ENCODE assay signal across 13 cellular contexts in genomic region chr11:3939651-3940190, GRCh38.
A peak's percentile ranks its signal among the peaks of the same experiment; 100 is the strongest.
DNase-seq lines count a peak whose midpoint lies in the region; ATAC-seq, FAIRE-seq and TF ChIP-seq lines count a peak whose summit lies in the region.
"Had no signal": no experiment of that assay in that cellular context is flagged by ENCODE, and none has a peak within 500 bp of the region (broad histone marks: within the 10 kb centered on the region; RNA-seq: fewer than 3 reads in every experiment).

No MANE protein-coding gene starts in this region.

- CTCF ChIA-PET in naive thymus-derived CD4-positive, alpha-beta T cell (lab: Charles Lee): interaction anchor here (0.9 to 1.4 kb wide), 3 partner anchors 8 to 133 kb away, joined by 3 to 6 read pairs (median 4); no protein-coding TSS in a partner anchor

- no peak for TF ChIP-seq POLR2A in H54 (IDR thresholded peaks at IDR 0.05; ENCODE audit: low read depth, low read length)

- H3K4me3 Mint-ChIP-seq in naive thymus-derived CD4-positive, alpha-beta T cell: peak overlapping the region in 2 of 10 donors; percentile 14 to 42
- no peak overlapping the region for H3K4me3 Mint-ChIP-seq in progenitor cell of endocrine pancreas (ENCODE audit: low read depth)
- H3K4me3 Mint-ChIP-seq: activated T-cell treated with anti-CD3 and anti-CD28 coated beads, Interleukin-2, amount 50 U/mL, for 4 hours; naive B cell had no signal

- H3K4me1 ChIP-seq in ACC112 (ENCODE audit: control insufficient read depth, insufficient read depth, low read length, unreplicated experiment): peaks cover 37% of the 10 kb centered on the region
- peaks cover 31 to 52% of the 10 kb centered on the region in 2 donors for H3K4me1 ChIP-seq in naive thymus-derived CD4-positive, alpha-beta T cell (ENCODE audit: control insufficient read depth in 2 of 2, insufficient read depth in 2 of 2, low read length in 2 of 2)

- no peak for TF ChIP-seq CTCF in progenitor cell of endocrine pancreas (IDR thresholded peaks at IDR 0.05; ENCODE audit: unreplicated experiment)

- H3K27ac Mint-ChIP-seq in naive thymus-derived CD4-positive, alpha-beta T cell: peak overlapping the region in 8 of 9 donors; percentile 44 to 95 (median 78)
- no peak overlapping the region for H3K27ac Mint-ChIP-seq in progenitor cell of endocrine pancreas

- H3K36me3 ChIP-seq in ACC112 (ENCODE audit: insufficient read depth, low read length): no peaks in the 10 kb centered on the region
- H3K36me3 ChIP-seq in naive thymus-derived CD4-positive, alpha-beta T cell (ENCODE audit: control insufficient read depth in 2 of 3, insufficient read depth in 3 of 3, low read length in 3 of 3): peaks cover 0 to 2% (median 0%) of the 10 kb centered on the region in 3 experiments
- H3K36me3 ChIP-seq: BLaER1, upper lobe of right lung had no signal

- H3K4me1 Mint-ChIP-seq in naive thymus-derived CD4-positive, alpha-beta T cell: peaks cover 56 to 92% (median 84%) of the 10 kb centered on the region in 7 donors
- H3K4me1 Mint-ChIP-seq in progenitor cell of endocrine pancreas (ENCODE audit: low read depth): peaks cover 5% of the 10 kb centered on the region

- H3K79me2 ChIP-seq in ACC112 (ENCODE audit: control insufficient read depth, insufficient read depth, low read length, unreplicated experiment): no peaks in the 10 kb centered on the region

- H2AFZ ChIP-seq in ACC112 (ENCODE audit: low read length, unreplicated experiment): no peak overlapping the region

- no peaks in the 10 kb centered on the region for H3K9me3 ChIP-seq in naive thymus-derived CD4-positive, alpha-beta T cell (ENCODE audit: control insufficient read depth in 2 of 3, low read length in 3 of 3)
- H3K9me3 ChIP-seq: BLaER1, upper lobe of right lung had no signal

- no peak overlapping the region for H3K4me3 ChIP-seq in ACC112 (ENCODE audit: low read depth, low read length)
- H3K4me3 ChIP-seq in naive thymus-derived CD4-positive, alpha-beta T cell (ENCODE audit: low read length): no peak overlapping the region
- H3K4me3 ChIP-seq: BLaER1, upper lobe of right lung had no signal

- FAIRE-seq in H54 (lab: Jason Lieb, UNC): peak; percentile 66
- FAIRE-seq: TTC549 had no signal

- peaks cover 0 to 1% (median 0%) of the 10 kb centered on the region in 11 donors for H3K9me3 Mint-ChIP-seq in naive thymus-derived CD4-positive, alpha-beta T cell
- H3K9me3 Mint-ChIP-seq in progenitor cell of endocrine pancreas (ENCODE audit: low read depth): no peaks in the 10 kb centered on the region
- H3K9me3 Mint-ChIP-seq: activated T-cell treated with anti-CD3 and anti-CD28 coated beads, Interleukin-2, amount 50 U/mL, for 4 hours; naive B cell had no signal

- H3K27ac ChIP-seq in ACC112 (ENCODE audit: low read depth, low read length): peak overlapping the region; percentile 53
- peak overlapping the region; percentile 36 for H3K27ac ChIP-seq in naive thymus-derived CD4-positive, alpha-beta T cell (ENCODE audit: low read depth, low read length)
- H3K27ac ChIP-seq: BLaER1, upper lobe of right lung had no signal

- H3K27me3 Mint-ChIP-seq in naive thymus-derived CD4-positive, alpha-beta T cell: no peaks in the 10 kb centered on the region
- H3K27me3 Mint-ChIP-seq in progenitor cell of endocrine pancreas: no peaks in the 10 kb centered on the region
- H3K27me3 Mint-ChIP-seq: naive B cell had no signal

- peaks cover 3 to 35% (median 7%) of the 10 kb centered on the region in 5 donors for H3K36me3 Mint-ChIP-seq in naive thymus-derived CD4-positive, alpha-beta T cell
- H3K36me3 Mint-ChIP-seq in progenitor cell of endocrine pancreas (ENCODE audit: insufficient read depth): no peaks in the 10 kb centered on the region

- H3K27me3 ChIP-seq in ACC112 (ENCODE audit: insufficient read depth, low read length): no peaks in the 10 kb centered on the region
- no peaks in the 10 kb centered on the region for H3K27me3 ChIP-seq in naive thymus-derived CD4-positive, alpha-beta T cell (ENCODE audit: control insufficient read depth in 2 of 2, insufficient read depth in 2 of 2, low read length in 2 of 2)
- H3K27me3 ChIP-seq: BLaER1, upper lobe of right lung had no signal

- intact Hi-C loops in naive thymus-derived CD4-positive, alpha-beta T cell (cut with micrococcal nuclease): loop anchor here in 1 of 2 donors (5.0 kb wide), 1 partner anchor 32 kb away; no protein-coding TSS in a partner anchor

- DNase-seq in H54 (ENCODE audit: insufficient read length, low spot score): no peak
- DNase-seq in dedifferentiated amniotic fluid mesenchymal stem cell (ENCODE audit: extremely low spot score): peak; percentile 64
- no peak for DNase-seq in naive thymus-derived CD4-positive, alpha-beta T cell
- no peak for DNase-seq in DMS114 treated with DMSO at 0.1 percent for 48 hours (lab: John Stamatoyannopoulos, UW; ENCODE audit: unreplicated experiment)
- no peak for DNase-seq in GF-D8 (lab: John Stamatoyannopoulos, UW)
- DNase-seq in progenitor cell of endocrine pancreas (ENCODE audit: low spot score, unreplicated experiment): no peak
- DNase-seq: activated T-cell treated with anti-CD3 and anti-CD28 coated beads, Interleukin-2, amount 50 U/mL, for 4 hours; naive B cell; upper lobe of right lung had no signal

- no peak for ATAC-seq in naive thymus-derived CD4-positive, alpha-beta T cell
- no peak for ATAC-seq in HG02970 (IDR thresholded peaks at IDR 0.05; ENCODE audit: low FRiP score, unreplicated experiment)
- ATAC-seq: activated T-cell treated with anti-CD3 and anti-CD28 coated beads, Interleukin-2, amount 50 U/mL, for 4 hours had no signal

- POLR2A ChIA-PET in naive thymus-derived CD4-positive, alpha-beta T cell (lab: Charles Lee): interaction anchor here (0.7 to 2.7 kb wide), 6 partner anchors 9 to 100 kb away, joined by 3 to 15 read pairs (median 4); no protein-coding TSS in a partner anchor
